In the genomic region with DNA sequence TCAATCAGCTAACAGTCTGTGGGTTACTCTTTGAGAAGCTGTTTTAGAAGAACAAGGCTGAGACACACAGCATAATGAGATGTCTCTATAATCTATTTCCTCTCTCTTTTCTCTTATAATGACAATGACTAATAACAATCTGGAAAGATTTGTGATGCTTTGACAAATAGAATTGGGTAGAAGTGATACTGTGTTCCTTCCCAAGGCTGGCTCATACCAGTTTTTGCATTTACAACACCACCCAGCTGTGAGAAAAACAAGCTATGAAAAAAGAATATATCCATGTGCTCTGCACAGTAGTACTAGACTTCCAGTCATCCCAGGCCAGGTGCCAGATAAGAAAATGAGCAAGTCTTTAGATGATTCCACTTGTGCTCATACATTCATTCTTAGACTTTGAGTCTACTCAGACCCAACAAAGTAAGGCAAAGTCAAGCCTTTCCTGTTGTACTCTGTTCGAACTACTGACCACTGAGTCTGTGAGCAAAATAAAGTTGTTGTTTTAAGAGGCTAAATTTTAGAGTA, we compare ENCODE assay signal across 17 cellular contexts.
A peak's percentile ranks its signal among the peaks of the same experiment; 100 is the strongest.
DNase-seq lines count a peak whose midpoint lies in the region; FAIRE-seq and TF ChIP-seq lines count a peak whose summit lies in the region.
"Had no signal": no experiment of that assay in that cellular context is flagged by ENCODE, and none has a peak within 500 bp of the region (broad histone marks: within the 10 kb centered on the region; RNA-seq: fewer than 3 reads in every experiment).

No MANE protein-coding gene starts in this region.

- TF ChIP-seq CTCF in ascending aorta (IDR thresholded peaks at IDR 0.05): no peak

- no peak overlapping the region for H4K12ac ChIP-seq in trophoblast cell (ENCODE audit: low read depth, low read length)

- DNase-seq in HCEC 1CT: peak; percentile 17
- DNase-seq in RKO (ENCODE audit: low spot score): peak; percentile 29
- peak; percentile 2 for DNase-seq in fibroblast of peridontal ligament (ENCODE audit: extremely low read depth)
- no peak for DNase-seq in GM12891 (ENCODE audit: insufficient read length, low spot score)
- no peak for DNase-seq in ascending aorta (ENCODE audit: low spot score in 2 of 2)
- DNase-seq in trophoblast cell: no peak
- DNase-seq in kidney tubule cell (ENCODE audit: low spot score): no peak
- DNase-seq: AML-193, DMS79, NCI-H1105 treated with DMSO at 0.1 percent for 48 hours, NCI-H1694 treated with DMSO at 0.1 percent for 48 hours, NCI-H510A, NCI-H748 treated with DMSO at 0.1 percent for 48 hours, PC-9 had no signal

- no peak overlapping the region for H3K27ac ChIP-seq in ascending aorta
- H3K27ac ChIP-seq in trophoblast cell (ENCODE audit: low read depth, low read length): no peak overlapping the region
- H3K27ac ChIP-seq: C4-2B, PC-9 had no signal

- no peak for FAIRE-seq in GM12891 (lab: Jason Lieb, UNC)
- FAIRE-seq: D721Med had no signal

- TF ChIP-seq POLR2A in GM12891 (IDR thresholded peaks at IDR 0.05; ENCODE audit: low read depth, low read length): no peak

- no peak overlapping the region for H2BK5ac ChIP-seq in trophoblast cell (ENCODE audit: low read depth, low read length, poor library complexity)

- H3K36me3 ChIP-seq in ascending aorta (no peaks in the 10 kb centered on the region), trophoblast cell (ENCODE audit: control insufficient read depth in 1 of 2, insufficient read depth in 2 of 2, low read length in 2 of 2) (no peaks in the 10 kb centered on the region)

- WGBS in trophoblast cell (ENCODE audit: extremely low coverage, insufficient coverage, insufficient read length): no CpG with 5 or more reads among the region's 1 CpG

- H4K8ac ChIP-seq in trophoblast cell (ENCODE audit: low read depth, low read length): no peak overlapping the region

- H3K9ac ChIP-seq in trophoblast cell (ENCODE audit: low read length): no peak overlapping the region

- H2BK12ac ChIP-seq in trophoblast cell (ENCODE audit: low read length): no peak overlapping the region

- H3K4me2 ChIP-seq in trophoblast cell (ENCODE audit: low read length): no peak overlapping the region
- H3K4me2 ChIP-seq: GM23338, PC-9 had no signal

- H3K4me1 ChIP-seq in ascending aorta (no peaks in the 10 kb centered on the region), trophoblast cell (ENCODE audit: control insufficient read depth in 1 of 2, insufficient read depth in 2 of 2, low read length in 2 of 2) (no peaks in the 10 kb centered on the region)

- H3K79me2 ChIP-seq in trophoblast cell (ENCODE audit: control insufficient read depth, insufficient read depth, low read length, poor library complexity): no peaks in the 10 kb centered on the region

- H3K14ac ChIP-seq in trophoblast cell (ENCODE audit: low read length): no peak overlapping the region

- intact Hi-C loops in ascending aorta (cut with DNase I): no loop called here

- H3K23ac ChIP-seq in trophoblast cell (ENCODE audit: low read length): no peak overlapping the region

- no peak overlapping the region for H3K4me3 ChIP-seq in ascending aorta
- H3K4me3 ChIP-seq in trophoblast cell (ENCODE audit: low read depth, low read length): no peak overlapping the region
- H3K4me3 ChIP-seq: GM23338, PC-9 had no signal

- no peak overlapping the region for H3K4ac ChIP-seq in trophoblast cell (ENCODE audit: low read depth, low read length)

- H3K79me1 ChIP-seq in trophoblast cell (ENCODE audit: low read length): no peaks in the 10 kb centered on the region

- no peak overlapping the region for H4K91ac ChIP-seq in trophoblast cell (ENCODE audit: low read depth, low read length)

- no peaks in the 10 kb centered on the region for H3K27me3 ChIP-seq in ascending aorta
- H3K27me3 ChIP-seq in trophoblast cell (ENCODE audit: insufficient read depth, low read length): no peaks in the 10 kb centered on the region

- H2AFZ ChIP-seq in trophoblast cell (ENCODE audit: insufficient read depth, low read length, poor library complexity): no peak overlapping the region
- H2AFZ ChIP-seq: PC-9 had no signal

- no peak overlapping the region for H2AK5ac ChIP-seq in trophoblast cell (ENCODE audit: low read length)

- H2BK120ac ChIP-seq in trophoblast cell (ENCODE audit: insufficient read depth, low read length, poor library complexity): no peak overlapping the region

- H3K9me3 ChIP-seq in ascending aorta (peaks cover 0 to 3% of the 10 kb centered on the region in 2 donors), trophoblast cell (ENCODE audit: insufficient read depth, low read depth, low read length) (peaks cover 2% of the 10 kb centered on the region)

- H3K18ac ChIP-seq in trophoblast cell (ENCODE audit: low read length): no peak overlapping the region

TF ChIP-seq in GM12891, 5 proteins besides CTCF, POLR2A, EP300 and RAD21:
- TF ChIP-seq SPI1 (IDR thresholded peaks at IDR 0.05; ENCODE audit: low read depth, low read length): no peak
- no peak for TF ChIP-seq POU2F2 (IDR thresholded peaks at IDR 0.05; ENCODE audit: low read depth, low read length)
- no peak for TF ChIP-seq TAF1 (IDR thresholded peaks at IDR 0.05; ENCODE audit: low read depth, low read length)
- TF ChIP-seq POLR2AphosphoS5 (IDR thresholded peaks at IDR 0.05; ENCODE audit: low read depth, low read length): no peak
- no peak for TF ChIP-seq PAX5 (IDR thresholded peaks at IDR 0.05; ENCODE audit: insufficient read depth, low read length, severe bottlenecking)
TF ChIP-seq in GM12891: peak in this region for 0.

Comparison
In these comparisons a context has a peak if more than half of its experiments do, and no peak if none do; other contexts are left out.
1. DNase-seq: peak in HCEC 1CT (single experiment), RKO (single experiment) and fibroblast of peridontal ligament (single experiment); none in GM12891 (single experiment), ascending aorta (0 of 2), trophoblast cell (0 of 2) and kidney tubule cell (single experiment).